ENCODE assay signal across 8 cellular contexts in genomic region chr15:89358755-89359439, GRCh38. TPM values are rescaled to one million over a fixed set of nuclear protein-coding genes. Genes with fewer than 3 reads are reported as not detected.
DNase-seq lines count a peak whose midpoint lies in the region; ATAC-seq and TF ChIP-seq lines count a peak whose summit lies in the region.

No MANE protein-coding gene starts in this region.

- no peak overlapping the region for H3K27ac ChIP-seq in right cardiac atrium (ENCODE audit: low read length)

- H3K9me3 ChIP-seq in right cardiac atrium (ENCODE audit: control insufficient read depth, low read length): no peaks in the 10 kb centered on the region

- TF ChIP-seq CTCF in GM13976 (IDR thresholded peaks at IDR 0.05; ENCODE audit: borderline replicate concordance, control extremely low read depth, extremely low read depth, insufficient read depth, missing control alignments) (peak; percentile 100), retinal pigment epithelial cell (conservative IDR thresholded peaks at IDR 0.05; ENCODE audit: low read depth, low read length) (peak; percentile 67)

- H3K4me3 ChIP-seq in right cardiac atrium (ENCODE audit: low read length) (peak overlapping the region; percentile 42), retinal pigment epithelial cell (ENCODE audit: low read length) (peak overlapping the region; percentile 33)

- ATAC-seq in HG02678 (IDR thresholded peaks at IDR 0.05; ENCODE audit: unreplicated experiment) (peak; percentile 83), right cardiac atrium (peak; percentile 89 to 91)

- no peaks in the 10 kb centered on the region for H3K4me1 ChIP-seq in right cardiac atrium (ENCODE audit: control insufficient read depth, insufficient read depth, low read length)

- intact Hi-C loops in right cardiac atrium (cut with DNase I): loop anchor here (1.0 to 10.0 kb wide), 4 partner anchors 68 to 196 kb away; no protein-coding TSS in a partner anchor

- 3% methylated on average over 68 of the region's 68 CpGs for WGBS in right cardiac atrium

- H3K27me3 ChIP-seq in right cardiac atrium (ENCODE audit: control insufficient read depth, insufficient read depth): no peaks in the 10 kb centered on the region

- in situ Hi-C loops in GM13976 (cut with MboI; ENCODE audit: low sequenced_read_pairs, unreplicated experiment): no loop called here

- DNase-seq in GM13976 (ENCODE audit: low spot score) (peak; percentile 94), NCI-H1105 treated with DMSO at 0.1 percent for 48 hours (lab: John Stamatoyannopoulos, UW) (peak; percentile 55), T-helper 1 cell (peak; percentile 51 to 86 (median 72)), amygdala (lab: John Stamatoyannopoulos, UW) (peak in 50 of 56 donors; percentile 25 to 90 (median 70)), right cardiac atrium (peak; percentile 69 to 89 (median 87)), retinal pigment epithelial cell (ENCODE audit: low read depth) (no peak), cortex of kidney (lab: John Stamatoyannopoulos, UW) (no peak)

RNA-seq across cellular contexts. Expression of gene POLG, which starts 24.3 kb away (rescaled TPM):
- 10 to 100 TPM; 28.5 to 34.8 (median 33.7) TPM for total RNA-seq in right cardiac atrium
- 26.0 TPM for polyA plus RNA-seq in right cardiac atrium

Comparison
In these comparisons a context has a peak if more than half of its experiments do, and no peak if none do; other contexts are left out.
1. DNase-seq: peak in GM13976 (single experiment), NCI-H1105 treated with DMSO at 0.1 percent for 48 hours (single experiment), T-helper 1 cell (5 of 5), amygdala (50 of 56) and right cardiac atrium (3 of 3); none in retinal pigment epithelial cell (single experiment) and cortex of kidney (single experiment).